In genomic region chr12:57658890-57659289, GRCh38 we compare ENCODE assay signal across 1 cellular context.
A peak's percentile ranks its signal among the peaks of the same experiment; 100 is the strongest.
TF ChIP-seq lines count a peak whose summit lies in the region.

No MANE protein-coding gene starts in this region.

TF ChIP-seq in K562, 482 proteins besides CTCF, POLR2A, EP300 and RAD21:
- TF ChIP-seq, protein P1, sequence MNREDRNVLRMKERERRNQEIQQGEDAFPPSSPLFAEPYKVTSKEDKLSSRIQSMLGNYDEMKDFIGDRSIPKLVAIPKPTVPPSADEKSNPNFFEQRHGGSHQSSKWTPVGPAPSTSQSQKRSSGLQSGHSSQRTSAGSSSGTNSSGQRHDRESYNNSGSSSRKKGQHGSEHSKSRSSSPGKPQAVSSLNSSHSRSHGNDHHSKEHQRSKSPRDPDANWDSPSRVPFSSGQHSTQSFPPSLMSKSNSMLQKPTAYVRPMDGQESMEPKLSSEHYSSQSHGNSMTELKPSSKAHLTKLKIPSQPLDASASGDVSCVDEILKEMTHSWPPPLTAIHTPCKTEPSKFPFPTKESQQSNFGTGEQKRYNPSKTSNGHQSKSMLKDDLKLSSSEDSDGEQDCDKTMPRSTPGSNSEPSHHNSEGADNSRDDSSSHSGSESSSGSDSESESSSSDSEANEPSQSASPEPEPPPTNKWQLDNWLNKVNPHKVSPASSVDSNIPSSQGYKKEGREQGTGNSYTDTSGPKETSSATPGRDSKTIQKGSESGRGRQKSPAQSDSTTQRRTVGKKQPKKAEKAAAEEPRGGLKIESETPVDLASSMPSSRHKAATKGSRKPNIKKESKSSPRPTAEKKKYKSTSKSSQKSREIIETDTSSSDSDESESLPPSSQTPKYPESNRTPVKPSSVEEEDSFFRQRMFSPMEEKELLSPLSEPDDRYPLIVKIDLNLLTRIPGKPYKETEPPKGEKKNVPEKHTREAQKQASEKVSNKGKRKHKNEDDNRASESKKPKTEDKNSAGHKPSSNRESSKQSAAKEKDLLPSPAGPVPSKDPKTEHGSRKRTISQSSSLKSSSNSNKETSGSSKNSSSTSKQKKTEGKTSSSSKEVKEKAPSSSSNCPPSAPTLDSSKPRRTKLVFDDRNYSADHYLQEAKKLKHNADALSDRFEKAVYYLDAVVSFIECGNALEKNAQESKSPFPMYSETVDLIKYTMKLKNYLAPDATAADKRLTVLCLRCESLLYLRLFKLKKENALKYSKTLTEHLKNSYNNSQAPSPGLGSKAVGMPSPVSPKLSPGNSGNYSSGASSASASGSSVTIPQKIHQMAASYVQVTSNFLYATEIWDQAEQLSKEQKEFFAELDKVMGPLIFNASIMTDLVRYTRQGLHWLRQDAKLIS (CRISPR knock-in tag; IDR thresholded peaks at IDR 0.05), result no peak
- TF ChIP-seq RFX1 (IDR thresholded peaks at IDR 0.05), result peak; percentile 69
- TF ChIP-seq RAD51 (IDR thresholded peaks at IDR 0.05; ENCODE audit: borderline replicate concordance, low read depth), result peak; percentile 53
- TF ChIP-seq, protein P2, sequence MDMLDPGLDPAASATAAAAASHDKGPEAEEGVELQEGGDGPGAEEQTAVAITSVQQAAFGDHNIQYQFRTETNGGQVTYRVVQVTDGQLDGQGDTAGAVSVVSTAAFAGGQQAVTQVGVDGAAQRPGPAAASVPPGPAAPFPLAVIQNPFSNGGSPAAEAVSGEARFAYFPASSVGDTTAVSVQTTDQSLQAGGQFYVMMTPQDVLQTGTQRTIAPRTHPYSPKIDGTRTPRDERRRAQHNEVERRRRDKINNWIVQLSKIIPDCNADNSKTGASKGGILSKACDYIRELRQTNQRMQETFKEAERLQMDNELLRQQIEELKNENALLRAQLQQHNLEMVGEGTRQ (CRISPR knock-in tag; IDR thresholded peaks at IDR 0.05), result peak; percentile 46; the same call in 1 of the 2 replicates
- no peak for TF ChIP-seq XRCC4 (IDR thresholded peaks at IDR 0.05; ENCODE audit: extremely low read depth, insufficient read depth, insufficient read length)
- 0 out of 2 replicates have a peak, but pooled peaks have one; percentile 14 for TF ChIP-seq L3MBTL2 (IDR thresholded peaks at IDR 0.05)
